Comparison of ENCODE assay signal across 8 cellular contexts in genomic region chr3:122679085-122679466, GRCh38. TPM values are rescaled to one million over a fixed set of nuclear protein-coding genes. Genes with fewer than 3 reads are reported as not detected.
DNase-seq lines count a peak whose midpoint lies in the region; ATAC-seq and TF ChIP-seq lines count a peak whose summit lies in the region.

No MANE protein-coding gene starts in this region.

- H2AFZ ChIP-seq in MM.1S (ENCODE audit: low read length), result peak overlapping the region; percentile 66

- no peaks in the 10 kb centered on the region for H3F3A ChIP-seq in MM.1S (ENCODE audit: insufficient read depth, low read length)

- H3K79me2 ChIP-seq in MM.1S (ENCODE audit: low read length), result 0 out of 2 replicates have a peak, but pooled peaks cover 4% of the 10 kb centered on the region

- H3K4me3 ChIP-seq in MM.1S (ENCODE audit: low read length), result peak overlapping the region; percentile 92
- H3K4me3 ChIP-seq in SJCRH30, result peak overlapping the region; percentile 46

- H3K9ac ChIP-seq in MM.1S (ENCODE audit: low read length), result peak overlapping the region; percentile 66; the same call in 1 of the 2 replicates

- H3K4me1 ChIP-seq in MM.1S (ENCODE audit: low read length) (no peaks in the 10 kb centered on the region; the same call in 1 of the 2 replicates), SJCRH30 (no peaks in the 10 kb centered on the region)

- DNase-seq in MM.1S (peak; percentile 80), SJCRH30 (peak; percentile 76 to 86), globus pallidus (ENCODE audit: low spot score) (peak; percentile 71), omental fat pad (ENCODE audit: low spot score) (peak; percentile 88)
- peak; percentile 85 for DNase-seq in activated naive CD4-positive, alpha-beta T cell treated with Interleukin-2 at 50 U/mL for 16 hours

- H4K20me1 ChIP-seq in MM.1S (ENCODE audit: insufficient read depth, low read length), result no peaks in the 10 kb centered on the region

- H3K36me3 ChIP-seq in MM.1S (replicated peaks; ENCODE audit: insufficient read depth, low read length) (no peaks in the 10 kb centered on the region), SJCRH30 (no peaks in the 10 kb centered on the region)

- ATAC-seq in GM21447 (IDR thresholded peaks at IDR 0.05; ENCODE audit: unreplicated experiment), result peak; percentile 37
- ATAC-seq in omental fat pad (ENCODE audit: low FRiP score), result peak; percentile 80

- no peak overlapping the region for H3K27ac ChIP-seq in C4-2B
- H3K27ac ChIP-seq in MM.1S (ENCODE audit: low read length), result no peak overlapping the region
- no peak overlapping the region for H3K27ac ChIP-seq in SJCRH30
- H3K27ac ChIP-seq in temporal lobe (ENCODE audit: low read depth, low read length), result peak overlapping the region; percentile 19

- TF ChIP-seq CTCF in C4-2B (conservative IDR thresholded peaks at IDR 0.05) (peak; percentile 92), MM.1S (IDR thresholded peaks at IDR 0.05; ENCODE audit: low read length) (peak; percentile 80), omental fat pad (IDR thresholded peaks at IDR 0.05) (no peak)

- H3K9me3 ChIP-seq in MM.1S (replicated peaks; ENCODE audit: insufficient read depth, low read length) (no peaks in the 10 kb centered on the region), SJCRH30 (replicated peaks) (no peaks in the 10 kb centered on the region)

- H3K9me2 ChIP-seq in MM.1S (replicated peaks; ENCODE audit: insufficient read depth, low read length), result no peaks in the 10 kb centered on the region

- peak overlapping the region; percentile 97 for H3K4me2 ChIP-seq in MM.1S (ENCODE audit: low read depth, low read length)

- H3K27me3 ChIP-seq in MM.1S (replicated peaks; ENCODE audit: insufficient read depth, low read length) (no peaks in the 10 kb centered on the region), SJCRH30 (no peaks in the 10 kb centered on the region)

RNA-seq across cellular contexts. Expression of gene PARP14, which starts 1.6 kb away (rescaled TPM):
- total RNA-seq in SJCRH30 (2014; rRNA removed; shearing (Covaris generic)), result 0.61 and 0.81 TPM in 2 replicates
- total RNA-seq in omental fat pad (100 to 1,000 TPM in 2 of 4 donors, 10 to 100 TPM in 2; 41.9 to 163 (median 81.5) TPM), temporal lobe (9.1 TPM)

Comparison
In these comparisons a context has a peak if more than half of its experiments do, and no peak if none do; other contexts are left out.
1. CTCF ChIP-seq: peak in C4-2B (single experiment) and MM.1S (single experiment); none in omental fat pad (0 of 3).
2. Peak in every context shown above with its lines, with median percentiles within 50 percentile points of each other: DNase-seq.